ENCODE assay signal across 1 cellular context in the genomic region with DNA sequence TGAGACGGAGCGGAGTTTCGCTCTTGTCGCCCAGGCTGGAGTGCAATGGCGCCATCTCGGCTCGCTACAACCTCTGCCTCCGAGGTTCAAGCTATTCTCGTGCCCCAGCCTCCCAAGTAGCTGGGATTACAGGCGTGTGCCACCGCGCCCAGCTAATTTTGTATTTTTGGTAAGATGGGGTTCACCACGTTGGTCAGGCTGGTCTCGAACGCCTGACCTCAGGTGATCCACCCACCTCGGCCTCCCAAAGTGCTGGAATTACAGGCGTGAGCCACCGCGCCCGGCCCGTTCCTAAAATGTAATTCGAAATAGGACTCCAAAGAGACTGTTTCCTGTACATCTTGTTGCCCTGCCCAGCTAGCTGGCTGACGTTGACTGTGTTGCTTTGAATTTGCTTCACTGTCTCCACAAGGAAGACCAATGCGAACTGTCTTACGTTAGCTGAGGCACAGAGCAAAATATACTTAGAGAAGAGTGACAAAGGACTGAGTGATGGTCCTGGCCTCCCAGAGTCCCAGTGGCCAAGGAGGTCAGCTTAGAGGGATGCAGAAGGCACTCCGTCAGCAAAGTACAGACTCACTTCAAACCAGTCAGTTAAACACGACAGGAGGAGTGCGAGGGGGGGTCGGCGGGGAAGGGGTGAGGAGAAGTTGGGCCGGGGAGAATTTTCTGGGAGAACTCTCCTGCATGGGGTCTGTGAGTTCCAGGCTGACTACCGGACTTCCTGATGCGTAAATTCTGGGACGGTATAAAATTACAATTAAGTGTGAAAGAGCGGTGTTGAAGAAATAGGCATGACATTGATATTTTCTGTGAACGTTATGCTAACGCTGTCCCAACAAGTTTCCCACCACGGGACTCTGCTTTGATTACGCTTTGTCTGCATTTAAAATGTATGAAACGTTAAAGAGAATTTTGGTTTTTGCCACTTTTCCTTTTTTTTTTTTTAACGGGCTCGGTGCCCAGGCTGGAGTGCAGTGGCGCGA.
TF ChIP-seq lines count a peak whose summit lies in the region.

No MANE protein-coding gene starts in this region.

TF ChIP-seq in K562, 482 proteins besides CTCF, POLR2A, EP300 and RAD21 (continued from another document and continues in another):
- TF ChIP-seq, protein P1, sequence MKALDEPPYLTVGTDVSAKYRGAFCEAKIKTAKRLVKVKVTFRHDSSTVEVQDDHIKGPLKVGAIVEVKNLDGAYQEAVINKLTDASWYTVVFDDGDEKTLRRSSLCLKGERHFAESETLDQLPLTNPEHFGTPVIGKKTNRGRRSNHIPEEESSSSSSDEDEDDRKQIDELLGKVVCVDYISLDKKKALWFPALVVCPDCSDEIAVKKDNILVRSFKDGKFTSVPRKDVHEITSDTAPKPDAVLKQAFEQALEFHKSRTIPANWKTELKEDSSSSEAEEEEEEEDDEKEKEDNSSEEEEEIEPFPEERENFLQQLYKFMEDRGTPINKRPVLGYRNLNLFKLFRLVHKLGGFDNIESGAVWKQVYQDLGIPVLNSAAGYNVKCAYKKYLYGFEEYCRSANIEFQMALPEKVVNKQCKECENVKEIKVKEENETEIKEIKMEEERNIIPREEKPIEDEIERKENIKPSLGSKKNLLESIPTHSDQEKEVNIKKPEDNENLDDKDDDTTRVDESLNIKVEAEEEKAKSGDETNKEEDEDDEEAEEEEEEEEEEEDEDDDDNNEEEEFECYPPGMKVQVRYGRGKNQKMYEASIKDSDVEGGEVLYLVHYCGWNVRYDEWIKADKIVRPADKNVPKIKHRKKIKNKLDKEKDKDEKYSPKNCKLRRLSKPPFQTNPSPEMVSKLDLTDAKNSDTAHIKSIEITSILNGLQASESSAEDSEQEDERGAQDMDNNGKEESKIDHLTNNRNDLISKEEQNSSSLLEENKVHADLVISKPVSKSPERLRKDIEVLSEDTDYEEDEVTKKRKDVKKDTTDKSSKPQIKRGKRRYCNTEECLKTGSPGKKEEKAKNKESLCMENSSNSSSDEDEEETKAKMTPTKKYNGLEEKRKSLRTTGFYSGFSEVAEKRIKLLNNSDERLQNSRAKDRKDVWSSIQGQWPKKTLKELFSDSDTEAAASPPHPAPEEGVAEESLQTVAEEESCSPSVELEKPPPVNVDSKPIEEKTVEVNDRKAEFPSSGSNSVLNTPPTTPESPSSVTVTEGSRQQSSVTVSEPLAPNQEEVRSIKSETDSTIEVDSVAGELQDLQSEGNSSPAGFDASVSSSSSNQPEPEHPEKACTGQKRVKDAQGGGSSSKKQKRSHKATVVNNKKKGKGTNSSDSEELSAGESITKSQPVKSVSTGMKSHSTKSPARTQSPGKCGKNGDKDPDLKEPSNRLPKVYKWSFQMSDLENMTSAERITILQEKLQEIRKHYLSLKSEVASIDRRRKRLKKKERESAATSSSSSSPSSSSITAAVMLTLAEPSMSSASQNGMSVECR (CRISPR knock-in tag; IDR thresholded peaks at IDR 0.05) = no peak
- no peak for TF ChIP-seq FUS (optimal IDR thresholded peaks at IDR 0.05; ENCODE audit: low read depth, low read length)
- no peak for TF ChIP-seq HDAC6 (IDR thresholded peaks at IDR 0.05; ENCODE audit: low read depth, low read length)
- peak; percentile 49; the same call in 1 of the 2 replicates for TF ChIP-seq MEF2D (tag; conservative IDR thresholded peaks at IDR 0.05; ENCODE audit: low read depth)
- TF ChIP-seq, protein P2, sequence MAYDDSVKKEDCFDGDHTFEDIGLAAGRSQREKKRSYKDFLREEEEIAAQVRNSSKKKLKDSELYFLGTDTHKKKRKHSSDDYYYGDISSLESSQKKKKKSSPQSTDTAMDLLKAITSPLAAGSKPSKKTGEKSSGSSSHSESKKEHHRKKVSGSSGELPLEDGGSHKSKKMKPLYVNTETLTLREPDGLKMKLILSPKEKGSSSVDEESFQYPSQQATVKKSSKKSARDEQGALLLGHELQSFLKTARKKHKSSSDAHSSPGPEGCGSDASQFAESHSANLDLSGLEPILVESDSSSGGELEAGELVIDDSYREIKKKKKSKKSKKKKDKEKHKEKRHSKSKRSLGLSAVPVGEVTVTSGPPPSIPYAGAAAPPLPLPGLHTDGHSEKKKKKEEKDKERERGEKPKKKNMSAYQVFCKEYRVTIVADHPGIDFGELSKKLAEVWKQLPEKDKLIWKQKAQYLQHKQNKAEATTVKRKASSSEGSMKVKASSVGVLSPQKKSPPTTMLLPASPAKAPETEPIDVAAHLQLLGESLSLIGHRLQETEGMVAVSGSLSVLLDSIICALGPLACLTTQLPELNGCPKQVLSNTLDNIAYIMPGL (CRISPR knock-in tag; IDR thresholded peaks at IDR 0.05) = peak; percentile 75; the same call in 1 of the 2 replicates
- TF ChIP-seq KLF16 (IDR thresholded peaks at IDR 0.05) = no peak
- TF ChIP-seq BACH1 (tag; IDR thresholded peaks at IDR 0.05) = no peak
- TF ChIP-seq BRD9 (IDR thresholded peaks at IDR 0.05; ENCODE audit: low read depth, partially characterized antibody) = peak; percentile 41
- peak; percentile 56; the same call in 1 of the 2 replicates for TF ChIP-seq NFRKB (IDR thresholded peaks at IDR 0.05; ENCODE audit: low read depth)
- no peak for TF ChIP-seq ZNF184 (CRISPR knock-in tag; IDR thresholded peaks at IDR 0.05)
- no peak for TF ChIP-seq TBL1XR1 (IDR thresholded peaks at IDR 0.05; ENCODE audit: low read length in 2 of 2)
- TF ChIP-seq POU5F1 (IDR thresholded peaks at IDR 0.05; ENCODE audit: borderline replicate concordance, low read depth, low read length, partially characterized antibody) = no peak
- TF ChIP-seq CBX1 (IDR thresholded peaks at IDR 0.05; ENCODE audit: low read depth) = peak; percentile 45; the same call in 1 of the 2 replicates
- 0 out of 2 replicates have a peak, but pooled peaks have one; percentile 33 for TF ChIP-seq SMARCA4 (IDR thresholded peaks at IDR 0.05)
- TF ChIP-seq, protein P3, sequence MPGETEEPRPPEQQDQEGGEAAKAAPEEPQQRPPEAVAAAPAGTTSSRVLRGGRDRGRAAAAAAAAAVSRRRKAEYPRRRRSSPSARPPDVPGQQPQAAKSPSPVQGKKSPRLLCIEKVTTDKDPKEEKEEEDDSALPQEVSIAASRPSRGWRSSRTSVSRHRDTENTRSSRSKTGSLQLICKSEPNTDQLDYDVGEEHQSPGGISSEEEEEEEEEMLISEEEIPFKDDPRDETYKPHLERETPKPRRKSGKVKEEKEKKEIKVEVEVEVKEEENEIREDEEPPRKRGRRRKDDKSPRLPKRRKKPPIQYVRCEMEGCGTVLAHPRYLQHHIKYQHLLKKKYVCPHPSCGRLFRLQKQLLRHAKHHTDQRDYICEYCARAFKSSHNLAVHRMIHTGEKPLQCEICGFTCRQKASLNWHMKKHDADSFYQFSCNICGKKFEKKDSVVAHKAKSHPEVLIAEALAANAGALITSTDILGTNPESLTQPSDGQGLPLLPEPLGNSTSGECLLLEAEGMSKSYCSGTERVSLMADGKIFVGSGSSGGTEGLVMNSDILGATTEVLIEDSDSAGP (CRISPR knock-in tag; IDR thresholded peaks at IDR 0.05) = peak; percentile 41; the same call in 1 of the 2 replicates
- TF ChIP-seq, protein P4, sequence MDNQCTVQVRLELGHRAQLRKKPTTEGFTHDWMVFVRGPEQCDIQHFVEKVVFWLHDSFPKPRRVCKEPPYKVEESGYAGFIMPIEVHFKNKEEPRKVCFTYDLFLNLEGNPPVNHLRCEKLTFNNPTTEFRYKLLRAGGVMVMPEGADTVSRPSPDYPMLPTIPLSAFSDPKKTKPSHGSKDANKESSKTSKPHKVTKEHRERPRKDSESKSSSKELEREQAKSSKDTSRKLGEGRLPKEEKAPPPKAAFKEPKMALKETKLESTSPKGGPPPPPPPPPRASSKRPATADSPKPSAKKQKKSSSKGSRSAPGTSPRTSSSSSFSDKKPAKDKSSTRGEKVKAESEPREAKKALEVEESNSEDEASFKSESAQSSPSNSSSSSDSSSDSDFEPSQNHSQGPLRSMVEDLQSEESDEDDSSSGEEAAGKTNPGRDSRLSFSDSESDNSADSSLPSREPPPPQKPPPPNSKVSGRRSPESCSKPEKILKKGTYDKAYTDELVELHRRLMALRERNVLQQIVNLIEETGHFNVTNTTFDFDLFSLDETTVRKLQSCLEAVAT (IDR thresholded peaks at IDR 0.05) = peak; percentile 27 to 55; a peak in 1 of 4 replicates
- no peak for TF ChIP-seq RBM22 (IDR thresholded peaks at IDR 0.05; ENCODE audit: low read depth, low read length, poor library complexity, severe bottlenecking)
- no peak for TF ChIP-seq SRSF7 (optimal IDR thresholded peaks at IDR 0.05; ENCODE audit: low read depth, low read length)
- TF ChIP-seq RBBP5 (IDR thresholded peaks at IDR 0.05; ENCODE audit: borderline replicate concordance, insufficient read depth, low read length, poor library complexity, severe bottlenecking) = peak; percentile 30
- TF ChIP-seq CTBP1 (IDR thresholded peaks at IDR 0.05; ENCODE audit: borderline replicate concordance) = peak; percentile 81
- TF ChIP-seq MIER1 (IDR thresholded peaks at IDR 0.05; ENCODE audit: low read depth) = no peak
- TF ChIP-seq PURB (CRISPR knock-in tag; IDR thresholded peaks at IDR 0.05; ENCODE audit: low read depth) = no peak
- TF ChIP-seq, protein P5, sequence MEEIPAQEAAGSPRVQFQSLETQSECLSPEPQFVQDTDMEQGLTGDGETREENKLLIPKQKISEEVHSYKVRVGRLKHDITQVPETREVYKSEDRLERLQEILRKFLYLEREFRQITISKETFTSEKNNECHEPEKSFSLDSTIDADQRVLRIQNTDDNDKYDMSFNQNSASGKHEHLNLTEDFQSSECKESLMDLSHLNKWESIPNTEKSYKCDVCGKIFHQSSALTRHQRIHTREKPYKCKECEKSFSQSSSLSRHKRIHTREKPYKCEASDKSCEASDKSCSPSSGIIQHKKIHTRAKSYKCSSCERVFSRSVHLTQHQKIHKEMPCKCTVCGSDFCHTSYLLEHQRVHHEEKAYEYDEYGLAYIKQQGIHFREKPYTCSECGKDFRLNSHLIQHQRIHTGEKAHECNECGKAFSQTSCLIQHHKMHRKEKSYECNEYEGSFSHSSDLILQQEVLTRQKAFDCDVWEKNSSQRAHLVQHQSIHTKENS (CRISPR knock-in tag; IDR thresholded peaks at IDR 0.05) = no peak
- TF ChIP-seq, protein P6, sequence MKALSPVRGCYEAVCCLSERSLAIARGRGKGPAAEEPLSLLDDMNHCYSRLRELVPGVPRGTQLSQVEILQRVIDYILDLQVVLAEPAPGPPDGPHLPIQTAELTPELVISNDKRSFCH (CRISPR knock-in tag; IDR thresholded peaks at IDR 0.05) = no peak
- TF ChIP-seq, protein P6 (tag; IDR thresholded peaks at IDR 0.05) = no peak
- TF ChIP-seq NONO (IDR thresholded peaks at IDR 0.05; ENCODE audit: low read depth in 2 of 2, low read length in 1 of 2) = no peak; a peak in 1 of 4 replicates
- peak; percentile 75; the same call in 1 of the 2 replicates for TF ChIP-seq ZBTB7A (IDR thresholded peaks at IDR 0.05; ENCODE audit: borderline replicate concordance, control insufficient read depth, low read depth, low read length)
- peak; percentile 89 for TF ChIP-seq EGR1 (conservative IDR thresholded peaks at IDR 0.05)
- TF ChIP-seq DMBX1 (CRISPR knock-in tag; IDR thresholded peaks at IDR 0.05; ENCODE audit: borderline replicate concordance) = 0 out of 2 replicates have a peak, but pooled peaks have one; percentile 36
- TF ChIP-seq HOXB6 (CRISPR knock-in tag; IDR thresholded peaks at IDR 0.05; ENCODE audit: borderline replicate concordance) = no peak
- no peak for TF ChIP-seq DIDO1 (tag; IDR thresholded peaks at IDR 0.05; ENCODE audit: low read depth)
- TF ChIP-seq ZNF583 (CRISPR knock-in tag; IDR thresholded peaks at IDR 0.05) = no peak
- no peak for TF ChIP-seq ZBED1 (IDR thresholded peaks at IDR 0.05)
- TF ChIP-seq, protein P7, sequence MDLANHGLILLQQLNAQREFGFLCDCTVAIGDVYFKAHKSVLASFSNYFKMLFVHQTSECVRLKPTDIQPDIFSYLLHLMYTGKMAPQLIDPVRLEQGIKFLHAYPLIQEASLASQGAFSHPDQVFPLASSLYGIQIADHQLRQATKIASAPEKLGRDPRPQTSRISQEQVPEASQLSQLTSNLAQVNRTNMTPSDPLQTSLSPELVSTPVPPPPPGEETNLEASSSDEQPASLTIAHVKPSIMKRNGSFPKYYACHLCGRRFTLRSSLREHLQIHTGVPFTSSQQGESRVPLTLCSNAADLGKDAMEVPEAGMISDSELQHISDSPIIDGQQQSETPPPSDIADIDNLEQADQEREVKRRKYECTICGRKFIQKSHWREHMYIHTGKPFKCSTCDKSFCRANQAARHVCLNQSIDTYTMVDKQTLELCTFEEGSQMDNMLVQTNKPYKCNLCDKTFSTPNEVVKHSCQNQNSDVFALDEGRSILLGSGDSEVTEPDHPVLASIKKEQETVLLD (IDR thresholded peaks at IDR 0.05) = no peak
- no peak for TF ChIP-seq TAF9B (IDR thresholded peaks at IDR 0.05; ENCODE audit: partially characterized antibody)
- no peak for TF ChIP-seq FOXA1 (IDR thresholded peaks at IDR 0.05; ENCODE audit: borderline replicate concordance)
- TF ChIP-seq CBFB (CRISPR knock-in tag; IDR thresholded peaks at IDR 0.05) = no peak
- peak; percentile 44; the same call in 1 of the 2 replicates for TF ChIP-seq SMAD4 (CRISPR knock-in tag; conservative IDR thresholded peaks at IDR 0.05)
- no peak for TF ChIP-seq MYNN (IDR thresholded peaks at IDR 0.05)
- TF ChIP-seq MYNN (CRISPR knock-in tag; IDR thresholded peaks at IDR 0.05) = no peak
- TF ChIP-seq HNRNPH1 (optimal IDR thresholded peaks at IDR 0.05; ENCODE audit: low read depth, low read length) = no peak
- TF ChIP-seq, protein P8, sequence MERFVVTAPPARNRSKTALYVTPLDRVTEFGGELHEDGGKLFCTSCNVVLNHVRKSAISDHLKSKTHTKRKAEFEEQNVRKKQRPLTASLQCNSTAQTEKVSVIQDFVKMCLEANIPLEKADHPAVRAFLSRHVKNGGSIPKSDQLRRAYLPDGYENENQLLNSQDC (CRISPR knock-in tag; IDR thresholded peaks at IDR 0.05) = no peak
- TF ChIP-seq HDGF (IDR thresholded peaks at IDR 0.05) = peak; percentile 48; the same call in 1 of the 2 replicates
- no peak for TF ChIP-seq ZNF133 (CRISPR knock-in tag; IDR thresholded peaks at IDR 0.05)
- TF ChIP-seq, protein P9, sequence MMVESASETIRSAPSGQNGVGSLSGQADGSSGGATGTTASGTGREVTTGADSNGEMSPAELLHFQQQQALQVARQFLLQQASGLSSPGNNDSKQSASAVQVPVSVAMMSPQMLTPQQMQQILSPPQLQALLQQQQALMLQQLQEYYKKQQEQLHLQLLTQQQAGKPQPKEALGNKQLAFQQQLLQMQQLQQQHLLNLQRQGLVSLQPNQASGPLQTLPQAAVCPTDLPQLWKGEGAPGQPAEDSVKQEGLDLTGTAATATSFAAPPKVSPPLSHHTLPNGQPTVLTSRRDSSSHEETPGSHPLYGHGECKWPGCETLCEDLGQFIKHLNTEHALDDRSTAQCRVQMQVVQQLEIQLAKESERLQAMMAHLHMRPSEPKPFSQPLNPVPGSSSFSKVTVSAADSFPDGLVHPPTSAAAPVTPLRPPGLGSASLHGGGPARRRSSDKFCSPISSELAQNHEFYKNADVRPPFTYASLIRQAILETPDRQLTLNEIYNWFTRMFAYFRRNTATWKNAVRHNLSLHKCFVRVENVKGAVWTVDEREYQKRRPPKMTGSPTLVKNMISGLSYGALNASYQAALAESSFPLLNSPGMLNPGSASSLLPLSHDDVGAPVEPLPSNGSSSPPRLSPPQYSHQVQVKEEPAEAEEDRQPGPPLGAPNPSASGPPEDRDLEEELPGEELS (CRISPR knock-in tag; IDR thresholded peaks at IDR 0.05; ENCODE audit: borderline replicate concordance) = no peak
- no peak for TF ChIP-seq HDAC3 (IDR thresholded peaks at IDR 0.05; ENCODE audit: borderline replicate concordance, partially characterized antibody)
